ENCODE assay signal across 15 cellular contexts in genomic region chr5:171158581-171158980, GRCh38.
DNase-seq lines count a peak whose midpoint lies in the region; ATAC-seq and TF ChIP-seq lines count a peak whose summit lies in the region.
"Had no signal": no experiment of that assay in that cellular context is flagged by ENCODE, and none has a peak within 500 bp of the region (broad histone marks: within the 10 kb centered on the region; RNA-seq: fewer than 3 reads in every experiment).

No MANE protein-coding gene starts in this region.

- dilution Hi-C loops in mammary epithelial cell (cut with HindIII; ENCODE audit: low sequenced_read_pairs): no loop called here

- ATAC-seq in natural killer cell treated with Interleukin-12 subunit alpha and Interleukin-12 subunit beta and Interleukin-15 and Interleukin-18, amount 100 ng/mL, for 72 hours: no peak
- ATAC-seq in activated CD8-positive, alpha-beta T cell treated with anti-CD3 and anti-CD28 coated beads for 36 hours: no peak
- ATAC-seq in HG03280 (IDR thresholded peaks at IDR 0.05; ENCODE audit: unreplicated experiment): no peak

- no peak overlapping the region for H3K27ac Mint-ChIP-seq in natural killer cell treated with Interleukin-12 subunit alpha and Interleukin-12 subunit beta and Interleukin-15 and Interleukin-18, amount 100 ng/mL, for 72 hours
- no peak overlapping the region for H3K27ac Mint-ChIP-seq in activated CD8-positive, alpha-beta T cell treated with anti-CD3 and anti-CD28 coated beads for 36 hours
- H3K27ac Mint-ChIP-seq: CD8-positive, alpha-beta memory T cell; T-helper 1 cell treated with Interleukin-12 subunit alpha and Interleukin-12 subunit beta and Interleukin-4 antibody, amounts not matched to agents 30 μg/mL and 1 μg/mL, for 36 hours had no signal

- peak; percentile 28 for DNase-seq in NCI-H748 (lab: John Stamatoyannopoulos, UW; ENCODE audit: unreplicated experiment)
- DNase-seq in NCI-H748 treated with DMSO at 0.1 percent for 48 hours (lab: John Stamatoyannopoulos, UW): no peak
- peak; percentile 50 for DNase-seq in NCI-H526 treated with DMSO at 0.1 percent for 48 hours (lab: John Stamatoyannopoulos, UW)
- DNase-seq in mammary epithelial cell: peak; percentile 39
- no peak for DNase-seq in natural killer cell treated with Interleukin-12 subunit alpha and Interleukin-12 subunit beta and Interleukin-15 and Interleukin-18, amount 100 ng/mL, for 72 hours (ENCODE audit: low spot score)
- DNase-seq in activated CD8-positive, alpha-beta T cell treated with anti-CD3 and anti-CD28 coated beads for 36 hours: no peak
- DNase-seq: C1 segment of cervical spinal cord; CD8-positive, alpha-beta memory T cell; DND-41; KG1; MV-4-11; PC-9; SJCRH30 had no signal

- no peak overlapping the region for H3K9ac ChIP-seq in mammary epithelial cell (ENCODE audit: insufficient read depth, low read length)

- H3K36me3 ChIP-seq in mammary epithelial cell (ENCODE audit: insufficient read depth, low read length): no peaks in the 10 kb centered on the region
- H3K36me3 ChIP-seq: SJCRH30 had no signal

- H3K27me3 Mint-ChIP-seq in natural killer cell treated with Interleukin-12 subunit alpha and Interleukin-12 subunit beta and Interleukin-15 and Interleukin-18, amount 100 ng/mL, for 72 hours: no peaks in the 10 kb centered on the region
- H3K27me3 Mint-ChIP-seq in activated CD8-positive, alpha-beta T cell treated with anti-CD3 and anti-CD28 coated beads for 36 hours: no peaks in the 10 kb centered on the region

- H2AFZ ChIP-seq in mammary epithelial cell (ENCODE audit: low read depth, low read length): no peak overlapping the region
- H2AFZ ChIP-seq: PC-9 had no signal

- BruUV-seq in mammary epithelial cell (replicated peaks; lab: Mats Ljungman, UMichigan): no TSS peak

- CTCF ChIA-PET in mammary epithelial cell (lab: Charles Lee; ENCODE audit: low non-redundant PET): no interaction called here
- CTCF ChIA-PET in activated CD8-positive, alpha-beta T cell treated with anti-CD3 and anti-CD28 coated beads for 36 hours (lab: Charles Lee): no interaction called here

- no peak overlapping the region for H3K27ac ChIP-seq in mammary epithelial cell (ENCODE audit: insufficient read depth, low read depth, low read length)
- H3K27ac ChIP-seq: PC-9, SJCRH30 had no signal

- 73% methylated on average over 1 of the region's 1 CpG for WGBS in mammary epithelial cell (ENCODE audit: low coverage, missing lambda C conversion rate)

- POLR2A ChIA-PET in activated CD8-positive, alpha-beta T cell treated with anti-CD3 and anti-CD28 coated beads for 36 hours (lab: Charles Lee): no interaction called here

- intact Hi-C loops in mammary epithelial cell (cut with micrococcal nuclease): no loop called here
- intact Hi-C loops in activated CD8-positive, alpha-beta T cell treated with anti-CD3 and anti-CD28 coated beads for 36 hours (cut with micrococcal nuclease): no loop called here

- peaks cover 8% of the 10 kb centered on the region for H3K4me1 ChIP-seq in mammary epithelial cell (ENCODE audit: insufficient read depth, low read length)

- no peaks in the 10 kb centered on the region for H3K9me3 Mint-ChIP-seq in natural killer cell treated with Interleukin-12 subunit alpha and Interleukin-12 subunit beta and Interleukin-15 and Interleukin-18, amount 100 ng/mL, for 72 hours
- H3K9me3 Mint-ChIP-seq in activated CD8-positive, alpha-beta T cell treated with anti-CD3 and anti-CD28 coated beads for 36 hours: no peaks in the 10 kb centered on the region
- H3K9me3 Mint-ChIP-seq: CD8-positive, alpha-beta memory T cell; T-helper 1 cell treated with Interleukin-12 subunit alpha and Interleukin-12 subunit beta and Interleukin-4 antibody, amounts not matched to agents 30 μg/mL and 1 μg/mL, for 36 hours had no signal

- H4K20me1 ChIP-seq in mammary epithelial cell (ENCODE audit: insufficient read depth, low read length): no peaks in the 10 kb centered on the region

- no peaks in the 10 kb centered on the region for H3K36me3 Mint-ChIP-seq in natural killer cell treated with Interleukin-12 subunit alpha and Interleukin-12 subunit beta and Interleukin-15 and Interleukin-18, amount 100 ng/mL, for 72 hours
- H3K36me3 Mint-ChIP-seq in activated CD8-positive, alpha-beta T cell treated with anti-CD3 and anti-CD28 coated beads for 36 hours (ENCODE audit: low read depth): no peaks in the 10 kb centered on the region
- H3K36me3 Mint-ChIP-seq: CD8-positive, alpha-beta memory T cell had no signal

- in situ Hi-C loops in mammary epithelial cell (cut with MboI; ENCODE audit: low sequenced_read_pairs in 2 of 2): no loop called here

- H3K79me2 ChIP-seq in mammary epithelial cell (ENCODE audit: insufficient read depth, low read length): no peaks in the 10 kb centered on the region

- H3K4me1 Mint-ChIP-seq in natural killer cell treated with Interleukin-12 subunit alpha and Interleukin-12 subunit beta and Interleukin-15 and Interleukin-18, amount 100 ng/mL, for 72 hours (ENCODE audit: low read depth in 2 of 2): no peaks in the 10 kb centered on the region
- no peaks in the 10 kb centered on the region for H3K4me1 Mint-ChIP-seq in activated CD8-positive, alpha-beta T cell treated with anti-CD3 and anti-CD28 coated beads for 36 hours (ENCODE audit: low read depth)
- H3K4me1 Mint-ChIP-seq: CD8-positive, alpha-beta memory T cell had no signal

- H3K4me3 Mint-ChIP-seq in natural killer cell treated with Interleukin-12 subunit alpha and Interleukin-12 subunit beta and Interleukin-15 and Interleukin-18, amount 100 ng/mL, for 72 hours: no peak overlapping the region
- H3K4me3 Mint-ChIP-seq in activated CD8-positive, alpha-beta T cell treated with anti-CD3 and anti-CD28 coated beads for 36 hours: no peak overlapping the region
- H3K4me3 Mint-ChIP-seq: CD8-positive, alpha-beta memory T cell; T-helper 1 cell treated with Interleukin-12 subunit alpha and Interleukin-12 subunit beta and Interleukin-4 antibody, amounts not matched to agents 30 μg/mL and 1 μg/mL, for 36 hours had no signal

- no peak for TF ChIP-seq CTCF in mammary epithelial cell (conservative IDR thresholded peaks at IDR 0.05 in 1 of 2, IDR thresholded peaks at IDR 0.05 in 1 of 2; ENCODE audit: extremely low read depth in 1 of 2, insufficient read depth in 1 of 2, low read depth in 1 of 2, low read length in 2 of 2)
- TF ChIP-seq CTCF in activated CD8-positive, alpha-beta T cell treated with anti-CD3 and anti-CD28 coated beads for 36 hours (IDR thresholded peaks at IDR 0.05): no peak

- no peaks in the 10 kb centered on the region for H3K27me3 ChIP-seq in mammary epithelial cell (ENCODE audit: insufficient read depth, low read length)
- H3K27me3 ChIP-seq: SJCRH30 had no signal

- H3K9me3 ChIP-seq in mammary epithelial cell (replicated peaks; ENCODE audit: insufficient read depth, low read length): no peaks in the 10 kb centered on the region
- H3K9me3 ChIP-seq: SJCRH30 had no signal

- H3K4me2 ChIP-seq in mammary epithelial cell (ENCODE audit: insufficient read depth, low read depth, low read length): no peak overlapping the region
- H3K4me2 ChIP-seq: PC-9 had no signal

- H3K4me3 ChIP-seq in mammary epithelial cell (replicated peaks in 1 of 3; ENCODE audit: insufficient read depth in 1 of 3, low read depth in 2 of 3, low read length in 3 of 3): no peak overlapping the region
- H3K4me3 ChIP-seq: PC-9, SJCRH30 had no signal

Comparison
In these comparisons a context has a peak if more than half of its experiments do, and no peak if none do; other contexts are left out.
1. DNase-seq: peak in NCI-H748 (single experiment), NCI-H526 treated with DMSO at 0.1 percent for 48 hours (single experiment) and mammary epithelial cell (single experiment); none in NCI-H748 treated with DMSO at 0.1 percent for 48 hours (single experiment), natural killer cell treated with Interleukin-12 subunit alpha and Interleukin-12 subunit beta and Interleukin-15 and Interleukin-18, amount 100 ng/mL, for 72 hours (single experiment) and activated CD8-positive, alpha-beta T cell treated with anti-CD3 and anti-CD28 coated beads for 36 hours (single experiment).